In the genomic region with DNA sequence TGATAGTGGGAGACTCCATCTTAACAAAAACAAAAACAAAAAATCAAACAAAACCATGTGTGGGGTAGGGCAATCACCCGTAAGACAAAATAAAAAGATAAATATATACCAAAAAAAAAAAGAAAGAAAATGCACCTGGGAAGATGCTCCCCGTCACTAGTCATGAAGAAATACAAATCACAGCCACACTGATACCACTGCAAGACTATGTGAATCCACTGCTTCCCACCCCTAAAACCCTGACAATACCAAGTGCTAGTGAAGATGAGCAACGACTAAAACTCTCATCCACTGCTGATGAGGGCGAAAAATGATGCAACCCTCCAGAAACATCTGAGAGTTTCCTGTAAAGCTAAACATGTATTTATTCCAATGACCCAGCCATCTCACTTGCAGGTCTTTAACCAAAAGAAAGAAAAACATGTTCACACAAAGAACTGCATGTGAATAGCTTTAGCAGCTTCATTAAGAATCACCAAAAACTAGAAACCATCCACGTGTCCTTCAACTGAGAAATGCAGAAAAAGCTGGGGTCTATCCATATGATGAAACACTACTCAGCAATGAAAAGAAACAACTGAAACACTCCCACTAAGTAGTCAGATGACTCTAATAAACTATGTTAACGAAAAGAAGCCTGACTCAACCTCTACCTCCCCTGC, we compare ENCODE assay signal across 1 cellular context.
TF ChIP-seq lines count a peak whose summit lies in the region.

No MANE protein-coding gene starts in this region.

TF ChIP-seq in K562, 482 proteins besides CTCF, POLR2A, EP300 and RAD21 (continued from another document and continues in another):
- TF ChIP-seq MYC (IDR thresholded peaks at IDR 0.05; ENCODE audit: low read depth, low read length) (peak; percentile 45; the same call in 1 of the 2 replicates), MYC (CRISPR knock-in tag; IDR thresholded peaks at IDR 0.05; ENCODE audit: borderline replicate concordance, low read depth) (no peak), BRD9 (IDR thresholded peaks at IDR 0.05; ENCODE audit: low read depth, partially characterized antibody) (peak; percentile 9), CTBP1 (IDR thresholded peaks at IDR 0.05; ENCODE audit: borderline replicate concordance) (peak; percentile 51), RCOR1 (IDR thresholded peaks at IDR 0.05; ENCODE audit: borderline replicate concordance in 1 of 2, low read depth in 2 of 2, low read length in 2 of 2) (peak in 1 of 2 experiments; percentile 79; a peak in 1 of 4 replicates), RHOXF2B (CRISPR knock-in tag; conservative IDR thresholded peaks at IDR 0.05) (no peak), POLR2H (tag; IDR thresholded peaks at IDR 0.05; ENCODE audit: low read depth) (peak; percentile 75), ZNF584 (CRISPR knock-in tag; IDR thresholded peaks at IDR 0.05; ENCODE audit: low read depth) (peak; percentile 83; the same call in 1 of the 2 replicates), L3MBTL2 (IDR thresholded peaks at IDR 0.05) (peak; percentile 44; the same call in 1 of the 2 replicates), NBN (IDR thresholded peaks at IDR 0.05; ENCODE audit: low read depth) (0 out of 2 replicates have a peak, but pooled peaks have one; percentile 23), JUND (IDR thresholded peaks at IDR 0.05; ENCODE audit: borderline replicate concordance, low read depth, low read length) (peak; percentile 90), JUND (tag; IDR thresholded peaks at IDR 0.05; ENCODE audit: borderline replicate concordance, low read depth, low read length) (no peak; the same call in 2 of the 3 replicates), ZSCAN32 (CRISPR knock-in tag; IDR thresholded peaks at IDR 0.05) (peak; percentile 94), PHF20 (IDR thresholded peaks at IDR 0.05; ENCODE audit: partially characterized antibody) (no peak), PHTF2 (CRISPR knock-in tag; IDR thresholded peaks at IDR 0.05) (no peak), FOXJ2 (tag; IDR thresholded peaks at IDR 0.05) (peak; percentile 83; the same call in 1 of the 2 replicates), CEBPG (CRISPR knock-in tag; IDR thresholded peaks at IDR 0.05) (peak; percentile 97), CEBPG (tag; conservative IDR thresholded peaks at IDR 0.05 in 1 of 2, IDR thresholded peaks at IDR 0.05 in 1 of 2) (peak; percentile 92 to 99), HDAC2 (IDR thresholded peaks at IDR 0.05) (peak; percentile 36; the same call in 1 of the 2 replicates), ELF4 (CRISPR knock-in tag; IDR thresholded peaks at IDR 0.05) (0 out of 2 replicates have a peak, but pooled peaks have one; percentile 25), CEBPB (tag; IDR thresholded peaks at IDR 0.05) (peak; percentile 43; the same call in 1 of the 2 replicates), GTF2E2 (tag; IDR thresholded peaks at IDR 0.05) (0 out of 2 replicates have a peak, but pooled peaks have one; percentile 68), PTTG1 (tag; IDR thresholded peaks at IDR 0.05; ENCODE audit: low read depth) (0 out of 2 replicates have a peak, but pooled peaks have one; percentile 8), RBFOX2 (IDR thresholded peaks at IDR 0.05; ENCODE audit: low read depth, low read length) (0 out of 2 replicates have a peak, but pooled peaks have one; percentile 12), ZNF175 (CRISPR knock-in tag; IDR thresholded peaks at IDR 0.05; ENCODE audit: low read depth) (peak; percentile 39; the same call in 1 of the 2 replicates), PTRF (tag; IDR thresholded peaks at IDR 0.05) (peak; percentile 9; the same call in 1 of the 2 replicates), RBM25 (IDR thresholded peaks at IDR 0.05; ENCODE audit: low read depth, low read length, severe bottlenecking) (peak; percentile 17)
- TF ChIP-seq, protein P1, sequence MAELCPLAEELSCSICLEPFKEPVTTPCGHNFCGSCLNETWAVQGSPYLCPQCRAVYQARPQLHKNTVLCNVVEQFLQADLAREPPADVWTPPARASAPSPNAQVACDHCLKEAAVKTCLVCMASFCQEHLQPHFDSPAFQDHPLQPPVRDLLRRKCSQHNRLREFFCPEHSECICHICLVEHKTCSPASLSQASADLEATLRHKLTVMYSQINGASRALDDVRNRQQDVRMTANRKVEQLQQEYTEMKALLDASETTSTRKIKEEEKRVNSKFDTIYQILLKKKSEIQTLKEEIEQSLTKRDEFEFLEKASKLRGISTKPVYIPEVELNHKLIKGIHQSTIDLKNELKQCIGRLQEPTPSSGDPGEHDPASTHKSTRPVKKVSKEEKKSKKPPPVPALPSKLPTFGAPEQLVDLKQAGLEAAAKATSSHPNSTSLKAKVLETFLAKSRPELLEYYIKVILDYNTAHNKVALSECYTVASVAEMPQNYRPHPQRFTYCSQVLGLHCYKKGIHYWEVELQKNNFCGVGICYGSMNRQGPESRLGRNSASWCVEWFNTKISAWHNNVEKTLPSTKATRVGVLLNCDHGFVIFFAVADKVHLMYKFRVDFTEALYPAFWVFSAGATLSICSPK (IDR thresholded peaks at IDR 0.05; ENCODE audit: borderline replicate concordance): no peak
- TF ChIP-seq, protein P2, sequence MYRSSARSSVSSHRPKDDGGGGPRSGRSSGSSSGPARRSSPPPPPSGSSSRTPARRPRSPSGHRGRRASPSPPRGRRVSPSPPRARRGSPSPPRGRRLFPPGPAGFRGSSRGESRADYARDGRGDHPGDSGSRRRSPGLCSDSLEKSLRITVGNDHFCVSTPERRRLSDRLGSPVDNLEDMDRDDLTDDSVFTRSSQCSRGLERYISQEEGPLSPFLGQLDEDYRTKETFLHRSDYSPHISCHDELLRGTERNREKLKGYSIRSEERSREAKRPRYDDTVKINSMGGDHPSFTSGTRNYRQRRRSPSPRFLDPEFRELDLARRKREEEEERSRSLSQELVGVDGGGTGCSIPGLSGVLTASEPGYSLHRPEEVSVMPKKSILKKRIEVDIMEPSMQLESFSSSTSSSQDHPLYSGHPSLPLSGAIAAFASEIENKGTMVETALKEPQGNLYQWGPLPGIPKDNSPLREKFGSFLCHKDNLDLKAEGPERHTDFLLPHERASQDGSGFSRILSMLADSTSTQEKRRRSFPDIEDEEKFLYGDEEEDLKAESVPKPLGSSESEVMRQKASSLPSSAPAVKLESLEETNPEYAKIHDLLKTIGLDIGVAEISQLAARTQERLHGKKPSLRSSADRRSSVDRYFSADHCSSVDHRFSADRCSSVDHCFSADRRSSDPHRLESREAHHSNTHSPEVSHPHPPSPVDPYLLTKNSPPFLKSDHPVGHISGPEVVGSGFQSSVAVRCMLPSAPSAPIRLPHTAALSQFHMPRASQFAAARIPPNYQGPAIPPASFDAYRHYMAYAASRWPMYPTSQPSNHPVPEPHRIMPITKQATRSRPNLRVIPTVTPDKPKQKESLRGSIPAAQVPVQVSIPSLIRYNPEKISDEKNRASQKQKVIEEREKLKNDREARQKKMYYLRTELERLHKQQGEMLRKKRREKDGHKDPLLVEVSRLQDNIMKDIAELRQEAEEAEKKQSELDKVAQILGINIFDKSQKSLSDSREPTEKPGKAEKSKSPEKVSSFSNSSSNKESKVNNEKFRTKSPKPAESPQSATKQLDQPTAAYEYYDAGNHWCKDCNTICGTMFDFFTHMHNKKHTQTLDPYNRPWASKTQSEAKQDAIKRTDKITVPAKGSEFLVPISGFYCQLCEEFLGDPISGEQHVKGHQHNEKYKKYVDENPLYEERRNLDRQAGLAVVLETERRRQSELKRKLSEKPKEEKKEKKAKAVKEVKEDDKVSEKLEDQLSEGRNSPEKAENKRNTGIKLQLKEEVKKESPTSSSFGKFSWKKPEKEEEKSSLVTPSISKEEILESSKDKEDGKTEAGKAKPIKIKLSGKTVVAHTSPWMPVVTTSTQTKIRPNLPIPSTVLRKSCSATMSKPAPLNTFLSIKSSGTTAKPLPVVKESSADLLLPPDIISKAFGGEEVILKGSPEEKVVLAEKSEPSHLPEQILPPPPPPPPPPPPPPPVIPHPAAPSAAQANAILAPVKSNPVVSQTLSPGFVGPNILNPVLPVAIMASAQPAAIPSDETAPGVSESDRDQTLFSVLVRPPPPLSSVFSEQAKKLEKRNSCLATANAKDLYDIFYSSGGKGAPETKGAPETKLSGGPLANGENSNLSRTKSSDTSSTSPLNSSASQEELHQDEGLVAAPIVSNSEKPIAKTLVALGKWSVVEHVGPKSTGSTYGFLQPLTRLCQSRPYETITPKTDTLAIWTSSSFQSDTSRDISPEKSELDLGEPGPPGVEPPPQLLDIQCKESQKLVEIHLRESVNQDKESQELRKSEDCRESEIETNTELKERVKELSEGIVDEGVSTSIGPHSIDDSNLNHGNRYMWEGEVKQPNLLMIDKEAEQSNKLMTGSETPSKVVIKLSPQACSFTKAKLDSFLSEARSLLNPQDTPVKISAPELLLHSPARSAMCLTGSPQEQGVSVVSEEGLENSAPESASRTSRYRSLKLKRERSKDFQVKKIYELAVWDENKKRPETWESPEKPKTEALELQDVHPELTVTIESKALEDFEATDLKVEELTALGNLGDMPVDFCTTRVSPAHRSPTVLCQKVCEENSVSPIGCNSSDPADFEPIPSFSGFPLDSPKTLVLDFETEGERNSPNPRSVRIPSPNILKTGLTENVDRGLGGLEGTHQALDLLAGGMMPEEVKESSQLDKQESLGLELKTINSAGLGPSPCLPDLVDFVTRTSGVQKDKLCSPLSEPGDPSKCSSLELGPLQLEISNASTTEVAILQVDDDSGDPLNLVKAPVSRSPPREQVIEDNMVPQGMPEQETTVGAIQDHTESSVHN (IDR thresholded peaks at IDR 0.05; ENCODE audit: borderline replicate concordance in 1 of 2, low read depth in 1 of 2): peak in 1 of 2 experiments; percentile 63; a peak in 2 of 4 replicates
- TF ChIP-seq, protein P3, sequence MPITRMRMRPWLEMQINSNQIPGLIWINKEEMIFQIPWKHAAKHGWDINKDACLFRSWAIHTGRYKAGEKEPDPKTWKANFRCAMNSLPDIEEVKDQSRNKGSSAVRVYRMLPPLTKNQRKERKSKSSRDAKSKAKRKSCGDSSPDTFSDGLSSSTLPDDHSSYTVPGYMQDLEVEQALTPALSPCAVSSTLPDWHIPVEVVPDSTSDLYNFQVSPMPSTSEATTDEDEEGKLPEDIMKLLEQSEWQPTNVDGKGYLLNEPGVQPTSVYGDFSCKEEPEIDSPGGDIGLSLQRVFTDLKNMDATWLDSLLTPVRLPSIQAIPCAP (CRISPR knock-in tag; IDR thresholded peaks at IDR 0.05; ENCODE audit: borderline replicate concordance): no peak
- TF ChIP-seq, protein P4, sequence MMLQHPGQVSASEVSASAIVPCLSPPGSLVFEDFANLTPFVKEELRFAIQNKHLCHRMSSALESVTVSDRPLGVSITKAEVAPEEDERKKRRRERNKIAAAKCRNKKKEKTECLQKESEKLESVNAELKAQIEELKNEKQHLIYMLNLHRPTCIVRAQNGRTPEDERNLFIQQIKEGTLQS (IDR thresholded peaks at IDR 0.05): peak; percentile 97
- TF ChIP-seq, protein P4 (CRISPR knock-in tag; conservative IDR thresholded peaks at IDR 0.05): no peak
- TF ChIP-seq, protein P5, sequence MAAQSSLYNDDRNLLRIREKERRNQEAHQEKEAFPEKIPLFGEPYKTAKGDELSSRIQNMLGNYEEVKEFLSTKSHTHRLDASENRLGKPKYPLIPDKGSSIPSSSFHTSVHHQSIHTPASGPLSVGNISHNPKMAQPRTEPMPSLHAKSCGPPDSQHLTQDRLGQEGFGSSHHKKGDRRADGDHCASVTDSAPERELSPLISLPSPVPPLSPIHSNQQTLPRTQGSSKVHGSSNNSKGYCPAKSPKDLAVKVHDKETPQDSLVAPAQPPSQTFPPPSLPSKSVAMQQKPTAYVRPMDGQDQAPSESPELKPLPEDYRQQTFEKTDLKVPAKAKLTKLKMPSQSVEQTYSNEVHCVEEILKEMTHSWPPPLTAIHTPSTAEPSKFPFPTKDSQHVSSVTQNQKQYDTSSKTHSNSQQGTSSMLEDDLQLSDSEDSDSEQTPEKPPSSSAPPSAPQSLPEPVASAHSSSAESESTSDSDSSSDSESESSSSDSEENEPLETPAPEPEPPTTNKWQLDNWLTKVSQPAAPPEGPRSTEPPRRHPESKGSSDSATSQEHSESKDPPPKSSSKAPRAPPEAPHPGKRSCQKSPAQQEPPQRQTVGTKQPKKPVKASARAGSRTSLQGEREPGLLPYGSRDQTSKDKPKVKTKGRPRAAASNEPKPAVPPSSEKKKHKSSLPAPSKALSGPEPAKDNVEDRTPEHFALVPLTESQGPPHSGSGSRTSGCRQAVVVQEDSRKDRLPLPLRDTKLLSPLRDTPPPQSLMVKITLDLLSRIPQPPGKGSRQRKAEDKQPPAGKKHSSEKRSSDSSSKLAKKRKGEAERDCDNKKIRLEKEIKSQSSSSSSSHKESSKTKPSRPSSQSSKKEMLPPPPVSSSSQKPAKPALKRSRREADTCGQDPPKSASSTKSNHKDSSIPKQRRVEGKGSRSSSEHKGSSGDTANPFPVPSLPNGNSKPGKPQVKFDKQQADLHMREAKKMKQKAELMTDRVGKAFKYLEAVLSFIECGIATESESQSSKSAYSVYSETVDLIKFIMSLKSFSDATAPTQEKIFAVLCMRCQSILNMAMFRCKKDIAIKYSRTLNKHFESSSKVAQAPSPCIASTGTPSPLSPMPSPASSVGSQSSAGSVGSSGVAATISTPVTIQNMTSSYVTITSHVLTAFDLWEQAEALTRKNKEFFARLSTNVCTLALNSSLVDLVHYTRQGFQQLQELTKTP (IDR thresholded peaks at IDR 0.05; ENCODE audit: low read depth in 1 of 2, partially characterized antibody in 2 of 2): peak in 1 of 2 experiments; percentile 45
